In the genomic region with DNA sequence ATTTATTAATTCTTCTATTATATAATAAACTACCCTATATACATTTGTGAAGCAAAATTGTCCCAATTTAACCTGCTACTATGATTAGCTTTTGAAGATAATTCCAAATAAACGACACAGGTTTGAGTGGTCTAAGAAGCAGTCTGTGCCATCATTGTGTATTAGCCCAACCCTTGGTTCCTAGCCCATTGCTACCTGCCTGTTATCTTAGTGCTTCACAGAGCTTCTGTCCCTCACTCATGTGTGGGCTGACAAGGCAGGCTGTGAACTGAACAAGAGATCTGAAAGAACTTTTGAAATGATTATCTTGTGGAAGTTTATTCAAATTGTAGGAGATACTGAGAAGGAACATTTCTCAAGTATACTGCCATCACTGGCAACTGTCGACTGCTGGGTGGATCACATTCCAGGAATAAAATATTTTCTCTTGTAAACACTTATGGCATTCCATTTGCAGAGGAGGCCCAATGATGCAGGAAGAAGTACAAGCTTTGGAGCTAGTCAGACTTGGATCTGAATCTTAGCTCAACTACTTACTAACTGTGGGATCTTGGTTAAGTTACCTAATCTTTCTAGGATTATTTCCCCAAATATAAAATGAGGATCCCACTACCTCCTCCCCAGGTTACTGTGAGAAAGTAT, we compare ENCODE assay signal across 17 cellular contexts. TPM values are rescaled to one million over a fixed set of nuclear protein-coding genes. Genes with fewer than 3 reads are reported as not detected.
A peak's percentile ranks its signal among the peaks of the same experiment; 100 is the strongest.
DNase-seq lines count a peak whose midpoint lies in the region; ATAC-seq and TF ChIP-seq lines count a peak whose summit lies in the region.
"Had no signal": no experiment of that assay in that cellular context is flagged by ENCODE, and none has a peak within 500 bp of the region (broad histone marks: within the 10 kb centered on the region; RNA-seq: fewer than 3 reads in every experiment).

No MANE protein-coding gene starts in this region.

- H4K8ac ChIP-seq in IMR-90 (ENCODE audit: low read depth in 2 of 2, low read length in 2 of 2) = peak overlapping the region in 1 of 2 experiments; percentile 75; a peak in 3 of 4 replicates

- peak overlapping the region; percentile 90 for H2BK5ac ChIP-seq in IMR-90 (ENCODE audit: low read depth, low read length, poor library complexity, severe bottlenecking)

- TF ChIP-seq CTCF in IMR-90 (conservative IDR thresholded peaks at IDR 0.05; ENCODE audit: low read depth, low read length) (no peak), esophagus muscularis mucosa (IDR thresholded peaks at IDR 0.05) (no peak)

- peak overlapping the region; percentile 95 for H2BK120ac ChIP-seq in IMR-90 (ENCODE audit: low read depth, low read length)

- no peak overlapping the region for H3K4me3 ChIP-seq in IMR-90 (ENCODE audit: insufficient read depth, low read depth, low read length)
- H3K4me3 ChIP-seq in esophagus muscularis mucosa = no peak overlapping the region

- POLR2A ChIA-PET in IMR-90 (lab: Charles Lee; ENCODE audit: unreplicated experiment) = interaction anchor here (0.6 kb wide), 2 partner anchors 8 to 27 kb away, joined by 3 read pairs; a partner anchor contains a TSS

- WGBS in IMR-90 (ENCODE audit: extremely low coverage in 2 of 2, insufficient read length in 1 of 2), 2 experiments = no CpG with 5 or more reads among the region's 2 CpGs
- WGBS in esophagus muscularis mucosa = 45% methylated on average over 2 of the region's 2 CpGs

- no peak for TF ChIP-seq RAD21 in IMR-90 (IDR thresholded peaks at IDR 0.05; ENCODE audit: low read length)

- peak overlapping the region; percentile 69 for H3K56ac ChIP-seq in IMR-90 (ENCODE audit: extremely low read depth, insufficient read depth, low read length)

- H3K9me1 ChIP-seq in IMR-90 (ENCODE audit: insufficient read depth, low read length) = peaks cover 6% of the 10 kb centered on the region; the same call in 1 of the 2 replicates

- peak; percentile 30 for DNase-seq in ACHN
- peak; percentile 74 for DNase-seq in IMR-90
- DNase-seq in esophagus muscularis mucosa (ENCODE audit: extremely low spot score) = no peak
- peak; percentile 33 for DNase-seq in myocyte (ENCODE audit: low read depth)
- DNase-seq in NCI-H69 (lab: John Stamatoyannopoulos, UW) = no peak
- DNase-seq in activated T-cell treated with anti-CD3 and anti-CD28 coated beads, Interleukin-2, amount 50 U/mL, for 48 hours = no peak
- DNase-seq in LoVo (ENCODE audit: low spot score) = no peak
- DNase-seq in NCI-H1048 (lab: John Stamatoyannopoulos, UW) = no peak
- DNase-seq: activated CD4-positive, alpha-beta T cell treated with anti-CD3 and anti-CD28 coated beads, Interleukin-2, amount 10 ng/mL, durations not matched to agents 24 days and 14 days; Calu3; central memory CD4-positive, alpha-beta T cell; GF-D8; glutamatergic neuron; NCI-H1105; small intestine; stimulated activated naive B cell treated with anti-CD40 and anti-IgM and Interleukin-4, amounts not matched to agents 10 μg/mL and 1 μg/mL and 100 μg/mL, for 72 hours; T1000 had no signal

- H3K14ac ChIP-seq in IMR-90 (replicated peaks; ENCODE audit: low read depth, low read length) = peak overlapping the region; percentile 65

- H3K27ac ChIP-seq in IMR-90 (ENCODE audit: insufficient read depth, low read length) (peak overlapping the region; percentile 73; the same call in 1 of the 2 replicates), esophagus muscularis mucosa (replicated peaks in 1 of 4) (peak overlapping the region; percentile 59 to 73 (median 66))

- peak overlapping the region; percentile 21; the same call in 1 of the 2 replicates for H3K9ac ChIP-seq in IMR-90 (ENCODE audit: low read depth, low read length)

- CTCF ChIA-PET in IMR-90 (lab: Yijun Ruan, JAX) = interaction anchor here (0.7 to 1.0 kb wide), 2 partner anchors 37 to 97 kb away, joined by 3 read pairs; no protein-coding TSS in a partner anchor

- H3K79me1 ChIP-seq in IMR-90 (ENCODE audit: low read depth in 1 of 2, low read length in 2 of 2) = no peaks in the 10 kb centered on the region; a peak in 2 of 4 replicates

- H3K4me2 ChIP-seq in IMR-90 (ENCODE audit: low read depth, low read length) = peak overlapping the region; percentile 71

- BruUV-seq in IMR-90 (replicated peaks; lab: Mats Ljungman, UMichigan) = no TSS peak

- H3K4ac ChIP-seq in IMR-90 (ENCODE audit: low read depth, low read length) = peak overlapping the region; percentile 85

- H3K27me3 ChIP-seq in IMR-90 (ENCODE audit: control insufficient read depth, insufficient read depth, low read length) (no peaks in the 10 kb centered on the region), esophagus muscularis mucosa (no peaks in the 10 kb centered on the region)

- H4K20me1 ChIP-seq in IMR-90 (ENCODE audit: insufficient read depth, low read length) = no peaks in the 10 kb centered on the region

- dilution Hi-C loops in IMR-90 (cut with HindIII; ENCODE audit: low sequenced_read_pairs, unreplicated experiment) = no loop called here

- H3K9me3 ChIP-seq in IMR-90 (ENCODE audit: control insufficient read depth, insufficient read depth, low read length) (no peaks in the 10 kb centered on the region), esophagus muscularis mucosa (no peaks in the 10 kb centered on the region)

- peak overlapping the region; percentile 60; the same call in 1 of the 2 replicates for H2AK5ac ChIP-seq in IMR-90 (ENCODE audit: low read depth, low read length)

- in situ Hi-C loops in ACHN (cut with HindIII; ENCODE audit: low pct_ligation_motif_present, low pct_unique_long_range_greater_than_20kb, low sequenced_read_pairs) = no loop called here
- in situ Hi-C loops in IMR-90 (cut with MboI; ENCODE audit: low sequenced_read_pairs) = no loop called here

- H2AFZ ChIP-seq in IMR-90 (replicated peaks; ENCODE audit: low read length, poor library complexity) = peak overlapping the region; percentile 36

- H3K18ac ChIP-seq in IMR-90 (ENCODE audit: low read depth, low read length) = peak overlapping the region; percentile 69

- peak overlapping the region; percentile 86; the same call in 2 of the 3 replicates for H2BK15ac ChIP-seq in IMR-90 (ENCODE audit: low read depth, low read length)

- no peak for TF ChIP-seq POLR2A in IMR-90 (IDR thresholded peaks at IDR 0.05; ENCODE audit: low read depth, low read length)
- no peak for TF ChIP-seq POLR2A in esophagus muscularis mucosa (IDR thresholded peaks at IDR 0.05; ENCODE audit: low read depth)

- H4K5ac ChIP-seq in IMR-90 (ENCODE audit: low read depth, low read length) = peak overlapping the region; percentile 56; the same call in 1 of the 2 replicates

- H4K91ac ChIP-seq in IMR-90 (ENCODE audit: insufficient read depth, low read depth, low read length) = peak overlapping the region; percentile 77

- no peak for TF ChIP-seq EP300 in esophagus muscularis mucosa (IDR thresholded peaks at IDR 0.05)

- peaks cover 4% of the 10 kb centered on the region for H3K4me1 ChIP-seq in IMR-90 (ENCODE audit: control insufficient read depth, insufficient read depth, low read length)
- peaks cover 5 to 23% (median 18%) of the 10 kb centered on the region in 4 donors for H3K4me1 ChIP-seq in esophagus muscularis mucosa

- H3K23ac ChIP-seq in IMR-90 (ENCODE audit: low read depth, low read length) = peak overlapping the region; percentile 70; the same call in 1 of the 2 replicates

- peak; percentile 99 for ATAC-seq in IMR-90 (ENCODE audit: low read depth)
- ATAC-seq: stimulated activated naive B cell treated with anti-CD40 and anti-IgM and Interleukin-4, amounts not matched to agents 10 μg/mL and 1 μg/mL and 100 μg/mL, for 72 hours had no signal

- peak overlapping the region; percentile 93 for H2BK20ac ChIP-seq in IMR-90 (ENCODE audit: low read depth, low read length)

- intact Hi-C loops in IMR-90 (cut with micrococcal nuclease) = loop anchor here (2.0 kb wide), 1 partner anchor 32 kb away; no protein-coding TSS in a partner anchor
- intact Hi-C loops in esophagus muscularis mucosa (cut with DNase I) = no loop called here

- no peak overlapping the region for H2AK9ac ChIP-seq in IMR-90 (replicated peaks; ENCODE audit: low read depth, low read length, poor library complexity)

- H3K36me3 ChIP-seq in IMR-90 (ENCODE audit: control insufficient read depth, insufficient read depth, low read length) (peaks cover 3% of the 10 kb centered on the region; the same call in 1 of the 2 replicates), esophagus muscularis mucosa (peaks cover 5 to 41% (median 23%) of the 10 kb centered on the region in 4 donors)

TF ChIP-seq in IMR-90, 13 proteins besides CTCF, POLR2A, EP300 and RAD21 (continues in another document):
- TF ChIP-seq MXI1 (IDR thresholded peaks at IDR 0.05; ENCODE audit: borderline replicate concordance, low read depth, low read length) (no peak), FOS (IDR thresholded peaks at IDR 0.05; ENCODE audit: low read depth, low read length) (no peak), MAZ (IDR thresholded peaks at IDR 0.05; ENCODE audit: borderline replicate concordance, low read depth, low read length) (no peak), MAFK (IDR thresholded peaks at IDR 0.05; ENCODE audit: low read depth, low read length) (no peak), SMC3 (IDR thresholded peaks at IDR 0.05; ENCODE audit: low read depth, low read length) (no peak), BHLHE40 (IDR thresholded peaks at IDR 0.05; ENCODE audit: low read depth, low read length) (no peak), RFX5 (IDR thresholded peaks at IDR 0.05; ENCODE audit: low read depth, low read length) (no peak)
- TF ChIP-seq, protein P1, sequence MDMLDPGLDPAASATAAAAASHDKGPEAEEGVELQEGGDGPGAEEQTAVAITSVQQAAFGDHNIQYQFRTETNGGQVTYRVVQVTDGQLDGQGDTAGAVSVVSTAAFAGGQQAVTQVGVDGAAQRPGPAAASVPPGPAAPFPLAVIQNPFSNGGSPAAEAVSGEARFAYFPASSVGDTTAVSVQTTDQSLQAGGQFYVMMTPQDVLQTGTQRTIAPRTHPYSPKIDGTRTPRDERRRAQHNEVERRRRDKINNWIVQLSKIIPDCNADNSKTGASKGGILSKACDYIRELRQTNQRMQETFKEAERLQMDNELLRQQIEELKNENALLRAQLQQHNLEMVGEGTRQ (IDR thresholded peaks at IDR 0.05; ENCODE audit: low read depth, low read length) = no peak

RNA-seq across cellular contexts. Expression of a gene that starts 7.8 kb away (rescaled TPM):
- 3.0 and 3.3 TPM in 2 replicates for total RNA-seq in IMR-90 (2012; rRNA removed)
- 2.6 and 3.8 TPM in 2 replicates for polyA plus RNA-seq in IMR-90 (2012; rRNA removed)
- 0.56 and 1.6 TPM in 2 replicates for polyA plus RNA-seq in IMR-90 (2012; cell fraction: cytosol; rRNA removed)
- 2.3 and 12.8 TPM in 2 replicates for polyA plus RNA-seq in IMR-90 (2012; cell fraction: nucleus; rRNA removed; ENCODE audit: low replicate concordance)
- 10 to 100 TPM; 16.7 to 22.2 (median 19.0) TPM for total RNA-seq in esophagus muscularis mucosa
- 19.3 and 46.2 TPM in 2 replicates for total RNA-seq in myocyte
- polyA plus RNA-seq in myocyte (2012) = 10.2 TPM

RNA-seq across cellular contexts. Expression of a gene that starts 39.0 kb away (rescaled TPM):
- total RNA-seq in IMR-90 (2012; rRNA removed) = 99.7 and 154 TPM in 2 replicates
- polyA plus RNA-seq in IMR-90 (2012; rRNA removed) = 43.1 and 47.9 TPM in 2 replicates
- polyA plus RNA-seq in IMR-90 (2012; cell fraction: cytosol; rRNA removed) = 15.0 and 17.6 TPM in 2 replicates
- 7.6 and 59.5 TPM in 2 replicates for polyA plus RNA-seq in IMR-90 (2012; cell fraction: nucleus; rRNA removed; ENCODE audit: low replicate concordance)
- 10 to 100 TPM; 31.1 to 39.9 (median 34.5) TPM for total RNA-seq in esophagus muscularis mucosa
- total RNA-seq in myocyte = 77.9 and 105 TPM in 2 replicates
- 49.0 TPM for polyA plus RNA-seq in myocyte (2012)

Comparison
In these comparisons a context has a peak if more than half of its experiments do, and no peak if none do; other contexts are left out.
1. DNase-seq: peak in ACHN (single experiment), IMR-90 (single experiment) and myocyte (single experiment); none in esophagus muscularis mucosa (single experiment), NCI-H69 (single experiment), activated T-cell treated with anti-CD3 and anti-CD28 coated beads, Interleukin-2, amount 50 U/mL, for 48 hours (0 of 2), LoVo (single experiment) and NCI-H1048 (single experiment).